In the genomic region with DNA sequence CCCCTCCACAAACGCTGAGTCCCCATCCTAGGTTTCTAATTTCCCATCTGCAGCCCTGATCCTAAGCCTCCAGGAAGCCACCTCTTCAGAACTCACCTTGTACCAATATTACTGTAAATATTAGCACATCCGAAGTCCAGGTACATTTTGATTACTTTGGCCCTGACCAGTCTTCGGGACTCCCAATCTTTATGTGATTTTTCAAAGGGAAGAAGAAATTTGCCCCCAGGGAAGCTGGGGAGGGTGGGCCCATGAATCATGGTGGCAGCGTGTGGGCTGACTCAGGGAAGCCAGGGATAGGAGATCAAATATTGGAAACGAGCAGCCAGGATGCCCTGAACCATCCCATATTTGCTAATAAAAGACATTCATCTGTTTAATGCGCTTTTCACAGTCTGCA, we compare ENCODE assay signal across 12 cellular contexts. TPM values are rescaled to one million over a fixed set of nuclear protein-coding genes. Genes with fewer than 3 reads are reported as not detected.
DNase-seq lines count a peak whose midpoint lies in the region; ATAC-seq and TF ChIP-seq lines count a peak whose summit lies in the region.
"Had no signal": no experiment of that assay in that cellular context is flagged by ENCODE, and none has a peak within 500 bp of the region (broad histone marks: within the 10 kb centered on the region; RNA-seq: fewer than 3 reads in every experiment).

No MANE protein-coding gene starts in this region.

- H3K9me3 ChIP-seq in hepatocyte (ENCODE audit: low read depth), result no peaks in the 10 kb centered on the region
- H3K9me3 ChIP-seq in GM23248 (ENCODE audit: low read depth), result no peaks in the 10 kb centered on the region
- H3K9me3 ChIP-seq: BE2C had no signal

- TF ChIP-seq CTCF in hepatocyte (IDR thresholded peaks at IDR 0.05; ENCODE audit: poor library complexity), result no peak

- no peak for ATAC-seq in HG02973 (IDR thresholded peaks at IDR 0.05; ENCODE audit: unreplicated experiment)

- peaks cover 7% of the 10 kb centered on the region for H3K4me1 ChIP-seq in hepatocyte (ENCODE audit: insufficient read depth)
- peaks cover 7% of the 10 kb centered on the region for H3K4me1 ChIP-seq in GM23248 (ENCODE audit: insufficient read depth)
- H3K4me1 ChIP-seq: BE2C had no signal

- no peaks in the 10 kb centered on the region for H3F3A ChIP-seq in GM23248 (ENCODE audit: insufficient read depth)

- H3K36me3 ChIP-seq in hepatocyte (replicated peaks; ENCODE audit: insufficient read depth, low read depth) (no peaks in the 10 kb centered on the region), GM23248 (ENCODE audit: low read depth) (no peaks in the 10 kb centered on the region)
- H3K36me3 ChIP-seq: BE2C had no signal

- no peak overlapping the region for H2AFZ ChIP-seq in hepatocyte
- no peak overlapping the region for H2AFZ ChIP-seq in GM23248

- H3K9ac ChIP-seq in GM23248, result no peak overlapping the region

- no peak overlapping the region for H3K4me3 ChIP-seq in hepatocyte
- H3K4me3 ChIP-seq in GM23248, result no peak overlapping the region
- H3K4me3 ChIP-seq: K562 had no signal

- no peaks in the 10 kb centered on the region for H3K79me2 ChIP-seq in hepatocyte
- H3K79me2 ChIP-seq in GM23248 (ENCODE audit: insufficient read depth), result no peaks in the 10 kb centered on the region

- H3K27ac ChIP-seq in hepatocyte (no peak overlapping the region), GM23248 (no peak overlapping the region)

- H3K4me2 ChIP-seq in hepatocyte (peak overlapping the region; percentile 67), GM23248 (ENCODE audit: unreplicated experiment) (no peak overlapping the region)

- in situ Hi-C loops in GM23248 (cut with MboI), result loop anchor here (25.0 kb wide), 1 partner anchor 384 kb away; no protein-coding TSS in a partner anchor

- peak; percentile 50 for DNase-seq in Daoy (ENCODE audit: low read depth)
- DNase-seq in HT1080 (ENCODE audit: low read depth), result peak; percentile 22
- DNase-seq in RPMI7951 (ENCODE audit: low read depth), result peak; percentile 47
- no peak for DNase-seq in hepatocyte (ENCODE audit: low spot score)
- no peak for DNase-seq in LoVo (ENCODE audit: low spot score)
- DNase-seq in foreskin melanocyte, result no peak
- DNase-seq in GM23248, result no peak
- DNase-seq: NCI-H187 treated with DMSO at 0.1 percent for 48 hours had no signal

- H4K20me1 ChIP-seq in hepatocyte (ENCODE audit: insufficient read depth, poor library complexity, severe bottlenecking), result no peaks in the 10 kb centered on the region
- no peaks in the 10 kb centered on the region for H4K20me1 ChIP-seq in GM23248 (ENCODE audit: insufficient read depth)

- no peaks in the 10 kb centered on the region for H3K9me2 ChIP-seq in hepatocyte (replicated peaks; ENCODE audit: insufficient read depth)
- no peaks in the 10 kb centered on the region for H3K9me2 ChIP-seq in GM23248 (ENCODE audit: insufficient read depth)

- H3K27me3 ChIP-seq in hepatocyte (peaks cover 4% of the 10 kb centered on the region), GM23248 (replicated peaks; ENCODE audit: insufficient read depth) (no peaks in the 10 kb centered on the region)

- WGBS in hepatocyte (ENCODE audit: low lambda C conversion rate, missing lambda C conversion rate), result 43% methylated on average over 6 of the region's 6 CpGs
- WGBS in GM23248 (ENCODE audit: low coverage in 1 of 2, low lambda C conversion rate in 2 of 2, missing lambda C conversion rate in 2 of 2), 2 experiments, result 37 to 44% methylated on average over 6 of the region's 6 CpGs

RNA-seq across cellular contexts. Expression of gene KIAA0040, which starts 46.7 kb away (rescaled TPM):
- 4.7 TPM in 2 replicates for total RNA-seq in Daoy (2014; rRNA removed; shearing (Covaris generic))
- not detected in 2 replicates for total RNA-seq in HT1080 (2014; rRNA removed; shearing (Covaris generic))
- polyA plus RNA-seq in HT1080 (2015; cell fraction: cytosol; rRNA removed), result 0.09 and 0.21 TPM in 2 replicates
- polyA plus RNA-seq in HT1080 (2015; cell fraction: nucleus; rRNA removed), result 0.17 and 0.35 TPM in 2 replicates
- total RNA-seq in RPMI7951 (2014; rRNA removed; shearing (Covaris generic)), result 0.59 and 1.2 TPM in 2 replicates
- 8.1 and 8.3 TPM in 2 replicates for total RNA-seq in hepatocyte
- polyA plus RNA-seq in hepatocyte (4.5 and 7.1 TPM in 2 replicates), GM23248 (2016; fragmentation: Nextera tagmentation; extraction: Ambion mirVana) (0.04 and 0.08 TPM in 2 replicates)
- 0.22 TPM in 1 of 2 replicates, not detected in the other for total RNA-seq in GM23248 (2014; rRNA removed; shearing (Covaris generic))
- polyA plus RNA-seq: AG04450 had no signal

Comparison
In these comparisons a context has a peak if more than half of its experiments do, and no peak if none do; other contexts are left out.
1. DNase-seq: peak in Daoy (single experiment), HT1080 (single experiment) and RPMI7951 (single experiment); none in hepatocyte (single experiment), LoVo (single experiment), foreskin melanocyte (single experiment) and GM23248 (single experiment).